In the genomic region with DNA sequence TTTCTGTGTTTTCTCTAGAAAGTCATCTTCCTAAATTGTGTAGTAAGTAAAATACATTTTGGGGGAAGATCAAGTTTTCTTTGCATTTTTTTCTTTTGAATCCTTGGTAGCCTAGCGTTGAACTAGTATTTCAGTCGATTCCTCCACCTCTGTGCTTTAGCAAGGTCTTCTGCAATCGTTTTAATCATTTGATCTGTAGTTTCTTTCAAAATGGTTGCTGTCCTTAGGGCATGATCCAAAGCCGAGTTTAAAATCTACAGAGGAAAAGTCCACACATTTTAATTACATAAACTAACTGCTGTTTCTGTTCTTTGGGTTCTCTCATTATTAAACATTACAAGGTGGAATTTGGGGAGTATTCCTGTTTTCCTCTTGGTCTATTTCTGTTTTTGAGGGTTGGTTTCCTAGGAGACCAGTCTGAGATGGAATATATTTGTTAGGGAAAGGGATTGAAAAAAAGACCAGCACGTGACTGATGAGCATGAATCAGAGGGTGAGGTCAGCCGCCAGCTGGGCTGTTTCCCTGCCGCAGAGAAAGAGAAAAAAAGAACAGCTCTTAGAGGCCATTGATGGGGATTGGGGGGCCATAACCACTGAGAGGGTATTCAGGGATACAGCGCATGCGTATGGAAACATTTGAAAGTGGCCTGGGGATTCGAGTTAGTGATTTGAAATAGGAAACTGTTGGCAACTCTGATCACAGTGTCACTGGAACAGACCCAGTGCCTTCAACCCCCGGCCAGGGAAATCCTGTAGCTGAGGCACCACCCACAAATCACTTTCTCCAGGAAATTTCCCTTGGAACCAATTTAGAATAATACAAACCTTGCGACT, we compare ENCODE assay signal across 9 cellular contexts. TPM values are rescaled to one million over a fixed set of nuclear protein-coding genes. Genes with fewer than 3 reads are reported as not detected.
DNase-seq lines count a peak whose midpoint lies in the region; TF ChIP-seq lines count a peak whose summit lies in the region.
"Had no signal": no experiment of that assay in that cellular context is flagged by ENCODE, and none has a peak within 500 bp of the region (broad histone marks: within the 10 kb centered on the region; RNA-seq: fewer than 3 reads in every experiment).

No MANE protein-coding gene starts in this region.

- TF ChIP-seq CTCF in lower leg skin (IDR thresholded peaks at IDR 0.05), result no peak
- TF ChIP-seq CTCF in testis (IDR thresholded peaks at IDR 0.05), result no peak

- TF ChIP-seq POLR2A in lower leg skin (IDR thresholded peaks at IDR 0.05) (no peak), testis (IDR thresholded peaks at IDR 0.05) (no peak)

- 37 to 38% methylated on average over 11 to 12 of the region's 12 CpGs for WGBS in ectodermal cell, 2 experiments
- whole genome bisulfite sequencing in lower leg skin, 2 donors, result 6 to 7% methylated on average over 12 of the region's 12 CpGs
- 16 to 22% methylated on average over 12 of the region's 12 CpGs for WGBS in testis, 2 donors

- H3K4me1 ChIP-seq in ectodermal cell (ENCODE audit: control insufficient read depth, insufficient read depth, low read length) (peaks cover 16% of the 10 kb centered on the region), testis (peaks cover 13% of the 10 kb centered on the region)
- H3K4me1 ChIP-seq in CD8-positive, alpha-beta memory T cell (ENCODE audit: insufficient read depth, low read length), result no peaks in the 10 kb centered on the region

- no peaks in the 10 kb centered on the region for H3K4me1 Mint-ChIP-seq in CD8-positive, alpha-beta memory T cell
- H3K4me1 Mint-ChIP-seq: IgD-negative memory B cell had no signal

- H3K9me3 Mint-ChIP-seq in CD8-positive, alpha-beta memory T cell, result no peaks in the 10 kb centered on the region
- H3K9me3 Mint-ChIP-seq: IgD-negative memory B cell had no signal

- intact Hi-C loops in lower leg skin (cut with DNase I; ENCODE audit: low total_unique reads) (no loop called here), testis (cut with DNase I; ENCODE audit: low total_unique reads) (no loop called here)

- POLR2A ChIA-PET in CD8-positive, alpha-beta memory T cell (lab: Charles Lee), result no interaction called here

- H3K9me3 ChIP-seq in ectodermal cell (ENCODE audit: control insufficient read depth, low read length), result no peaks in the 10 kb centered on the region
- H3K9me3 ChIP-seq in testis, result no peaks in the 10 kb centered on the region
- no peaks in the 10 kb centered on the region for H3K9me3 ChIP-seq in CD8-positive, alpha-beta memory T cell (ENCODE audit: low read length)

- no peaks in the 10 kb centered on the region for H3K27me3 ChIP-seq in ectodermal cell (ENCODE audit: control insufficient read depth, insufficient read depth, low read length, poor library complexity, severe bottlenecking)
- no peaks in the 10 kb centered on the region for H3K27me3 ChIP-seq in testis
- no peaks in the 10 kb centered on the region for H3K27me3 ChIP-seq in CD8-positive, alpha-beta memory T cell (ENCODE audit: insufficient read depth, low read length, poor library complexity, severe bottlenecking)

- H3K4me3 Mint-ChIP-seq in CD8-positive, alpha-beta memory T cell, result no peak overlapping the region

- H3K27me3 Mint-ChIP-seq in CD8-positive, alpha-beta memory T cell, result peaks cover 1 to 18% of the 10 kb centered on the region in 2 donors

- DNase-seq in GM04504 (ENCODE audit: low read depth) (peak; percentile 84), NCI-H748 treated with DMSO at 0.1 percent for 48 hours (lab: John Stamatoyannopoulos, UW) (peak; percentile 50), lower leg skin (ENCODE audit: low spot score in 2 of 2) (peak; percentile 79 to 92), testis (peak; percentile 68), activated gamma-delta T cell treated with Interleukin-2 at 50 U/mL for 16 hours (no peak), NCI-H510A (lab: John Stamatoyannopoulos, UW) (no peak)
- no peak for DNase-seq in CD8-positive, alpha-beta memory T cell

- H3K27ac ChIP-seq in ectodermal cell (ENCODE audit: insufficient read depth, low read depth, low read length, poor library complexity, severe bottlenecking), result peak overlapping the region; percentile 95
- peak overlapping the region; percentile 21 to 78 for H3K27ac ChIP-seq in testis
- no peak overlapping the region for H3K27ac ChIP-seq in CD8-positive, alpha-beta memory T cell (ENCODE audit: low read depth, low read length)

- no peak overlapping the region for H3K4me3 ChIP-seq in ectodermal cell (ENCODE audit: insufficient read depth, low read depth, low read length)
- H3K4me3 ChIP-seq in lower leg skin (ENCODE audit: low read depth, poor library complexity, severe bottlenecking), result no peak overlapping the region
- no peak overlapping the region for H3K4me3 ChIP-seq in testis
- no peak overlapping the region for H3K4me3 ChIP-seq in CD8-positive, alpha-beta memory T cell (ENCODE audit: low read length)

- CTCF ChIA-PET in CD8-positive, alpha-beta memory T cell (lab: Charles Lee), result interaction anchor here (2.0 kb wide), 1 partner anchor 12 kb away, joined by 7 read pairs; no protein-coding TSS in a partner anchor

- no peaks in the 10 kb centered on the region for H3K36me3 ChIP-seq in ectodermal cell (ENCODE audit: control insufficient read depth, insufficient read depth, low read length)
- no peaks in the 10 kb centered on the region for H3K36me3 ChIP-seq in testis (ENCODE audit: low read depth, missing control alignments)
- no peaks in the 10 kb centered on the region for H3K36me3 ChIP-seq in CD8-positive, alpha-beta memory T cell (ENCODE audit: insufficient read depth, low read length)

- H3K27ac Mint-ChIP-seq in CD8-positive, alpha-beta memory T cell, result no peak overlapping the region

- H3K36me3 Mint-ChIP-seq in CD8-positive, alpha-beta memory T cell, result peaks cover 0 to 7% (median 0%) of the 10 kb centered on the region in 3 donors

RNA-seq across cellular contexts. Expression of gene AKNAD1, which starts 40.6 kb away (rescaled TPM):
- not detected for polyA plus RNA-seq in ectodermal cell (2013, experiment 1 of 4)
- polyA plus RNA-seq in ectodermal cell (2013, experiment 2 of 4), result not detected
- not detected for polyA plus RNA-seq in ectodermal cell (2013, experiment 3 of 4)
- polyA plus RNA-seq in ectodermal cell (2013, experiment 4 of 4), result not detected
- total RNA-seq in lower leg skin (1 to 10 TPM; 2.8 to 5.5 (median 3.5) TPM), testis (1 to 10 TPM; 3.8 to 8.1 TPM)
- 9.8 TPM for polyA plus RNA-seq in testis (ENCODE audit: insufficient read depth, low read depth, low replicate concordance)
- total RNA-seq in CD8-positive, alpha-beta memory T cell, result not detected
- not detected for polyA plus RNA-seq in CD8-positive, alpha-beta memory T cell
- polyA plus RNA-seq: IgD-negative memory B cell had no signal

Comparison
In these comparisons a context has a peak if more than half of its experiments do, and no peak if none do; other contexts are left out.
1. DNase-seq: peak in GM04504 (single experiment), NCI-H748 treated with DMSO at 0.1 percent for 48 hours (single experiment), lower leg skin (2 of 2) and testis (single experiment); none in activated gamma-delta T cell treated with Interleukin-2 at 50 U/mL for 16 hours (single experiment), NCI-H510A (single experiment) and CD8-positive, alpha-beta memory T cell (0 of 5).